In genomic region chr12:120990487-120991055, GRCh38 we compare ENCODE assay signal across 33 cellular contexts. TPM values are rescaled to one million over a fixed set of nuclear protein-coding genes. Genes with fewer than 3 reads are reported as not detected.
"Had no signal": no experiment of that assay in that cellular context is flagged by ENCODE, and none has a peak within 500 bp of the region (broad histone marks: within the 10 kb centered on the region; RNA-seq: fewer than 3 reads in every experiment).

No MANE protein-coding gene starts in this region.

- H3K27ac ChIP-seq: colonic mucosa, epithelial cell of prostate, esophagus squamous epithelium, gastrocnemius medialis, heart right ventricle, left lung, lower lobe of right lung had no signal

- H3K27ac Mint-ChIP-seq: dendritic cell treated with granulocyte-macrophage colony-stimulating factor and Interleukin-4, amounts not matched to agents 40 ng/mL and 50 ng/mL, for 4 days; effector memory CD8-positive, alpha-beta T cell; endodermal cell; mesothelial cell of epicardium had no signal

- H3K4me1 Mint-ChIP-seq: mesothelial cell of epicardium, naive B cell had no signal

- H3K27me3 ChIP-seq: colonic mucosa, esophagus squamous epithelium, gastrocnemius medialis, left lung had no signal

- H3K9me3 ChIP-seq: colonic mucosa, esophagus squamous epithelium, gastrocnemius medialis, heart right ventricle, left lung, lower lobe of right lung, mucosa of descending colon had no signal

- H3K4me3 Mint-ChIP-seq: dendritic cell treated with granulocyte-macrophage colony-stimulating factor and Interleukin-4, amounts not matched to agents 40 ng/mL and 50 ng/mL, for 4 days; effector memory CD8-positive, alpha-beta T cell; endodermal cell; mesothelial cell of epicardium; naive B cell had no signal

- FAIRE-seq: endometrium, islet of Langerhans, keratinocyte had no signal

- DNase-seq: colonic mucosa; cortex of kidney; effector CD8-positive, alpha-beta T cell; effector memory CD8-positive, alpha-beta T cell; endodermal cell; erythroblast; esophagus squamous epithelium; foreskin fibroblast; foreskin melanocyte; gastrocnemius medialis; glutamatergic neuron; head of caudate nucleus; heart right ventricle; hippocampal formation; left cardiac atrium; left lung; left ventricle myocardium superior; mesenchymal stem cell; mucosa of descending colon; naive B cell had no signal

- H3K4me1 ChIP-seq: colonic mucosa, esophagus squamous epithelium, gastrocnemius medialis, heart right ventricle, left lung, lower lobe of right lung had no signal

- H3K36me3 ChIP-seq: colonic mucosa, esophagus squamous epithelium, gastrocnemius medialis, heart right ventricle, left lung, lower lobe of right lung had no signal

- H3K4me3 ChIP-seq: colonic mucosa, esophagus squamous epithelium, gastrocnemius medialis, heart right ventricle, left lung, lower lobe of right lung, mucosa of descending colon had no signal

- H3K36me3 Mint-ChIP-seq: mesothelial cell of epicardium had no signal

- H3K9me3 Mint-ChIP-seq: endodermal cell had no signal

- ATAC-seq: effector memory CD8-positive, alpha-beta T cell; esophagus mucosa; gastrocnemius medialis; heart right ventricle; left cardiac atrium; left lung; left ventricle myocardium superior; lower lobe of right lung; mucosa of descending colon had no signal

RNA-seq across cellular contexts. Expression of gene HNF1A, which starts 12.2 kb away (rescaled TPM):
- total RNA-seq: dermis microvascular lymphatic vessel endothelial cell, esophagus mucosa, esophagus squamous epithelium, glomerular endothelial cell, heart right ventricle, left cardiac atrium, left ventricle myocardium superior, lung microvascular endothelial cell, mesenteric fat pad, mesothelial cell of epicardium, myocyte had no signal
- polyA plus RNA-seq: keratinocyte had no signal

RNA-seq across cellular contexts. Expression of gene OASL, which starts 48.5 kb away (rescaled TPM):
- total RNA-seq: endodermal cell had no signal
